In genomic region chr19:20039203-20039723, GRCh38 we compare ENCODE assay signal across 1 cellular context.
TF ChIP-seq lines count a peak whose summit lies in the region.

Gene ZNF682 (minus strand): TSS chr19:20039505. CDS start chr19:20039345, 160 bp downstream.

TF ChIP-seq in HepG2, 621 proteins besides CTCF, POLR2A, EP300 and RAD21 (continued from another document and continues in another):
- TF ChIP-seq ATF6 (CRISPR knock-in tag; conservative IDR thresholded peaks at IDR 0.05) (no peak), ZNF331 (CRISPR knock-in tag; IDR thresholded peaks at IDR 0.05) (no peak), MYPOP (CRISPR knock-in tag; IDR thresholded peaks at IDR 0.05) (no peak), ATF2 (CRISPR knock-in tag; IDR thresholded peaks at IDR 0.05) (no peak), USF2 (IDR thresholded peaks at IDR 0.05; ENCODE audit: low read depth, low read length) (no peak), USF2 (CRISPR knock-in tag; IDR thresholded peaks at IDR 0.05; ENCODE audit: borderline replicate concordance) (no peak), FIP1L1 (IDR thresholded peaks at IDR 0.05; ENCODE audit: borderline replicate concordance, insufficient read depth, low read depth, low read length) (no peak), ZNF441 (CRISPR knock-in tag; IDR thresholded peaks at IDR 0.05; ENCODE audit: borderline replicate concordance) (no peak), CBX2 (IDR thresholded peaks at IDR 0.05; ENCODE audit: low read depth, low read length) (no peak), CBX2 (CRISPR knock-in tag; IDR thresholded peaks at IDR 0.05; ENCODE audit: low read depth) (no peak), ZNF724P (CRISPR knock-in tag; IDR thresholded peaks at IDR 0.05; ENCODE audit: borderline replicate concordance) (no peak), GABPA (IDR thresholded peaks at IDR 0.05; ENCODE audit: low read depth, low read length) (peak; percentile 72), GABPA (CRISPR knock-in tag; IDR thresholded peaks at IDR 0.05; ENCODE audit: low read depth) (peak; percentile 81), ZBTB26 (CRISPR knock-in tag; IDR thresholded peaks at IDR 0.05; ENCODE audit: borderline replicate concordance) (no peak), HINFP (CRISPR knock-in tag; IDR thresholded peaks at IDR 0.05; ENCODE audit: low read depth) (no peak), KLF16 (CRISPR knock-in tag; IDR thresholded peaks at IDR 0.05) (0 out of 4 replicates have a peak, but pooled peaks of 1 of the 2 experiments have one; percentile 19), SP2 (CRISPR knock-in tag; IDR thresholded peaks at IDR 0.05) (peak; percentile 91), XRCC5 (optimal IDR thresholded peaks at IDR 0.05; ENCODE audit: low read length) (no peak), REPIN1 (CRISPR knock-in tag; IDR thresholded peaks at IDR 0.05; ENCODE audit: borderline replicate concordance, low read depth) (0 out of 2 replicates have a peak, but pooled peaks have one; percentile 35), SNAI1 (CRISPR knock-in tag; IDR thresholded peaks at IDR 0.05; ENCODE audit: borderline replicate concordance) (no peak), UBTF (CRISPR knock-in tag; IDR thresholded peaks at IDR 0.05) (peak; percentile 82), ZNF850 (CRISPR knock-in tag; conservative IDR thresholded peaks at IDR 0.05) (no peak), ZBTB10 (CRISPR knock-in tag; IDR thresholded peaks at IDR 0.05; ENCODE audit: borderline replicate concordance) (no peak), ZNF234 (CRISPR knock-in tag; conservative IDR thresholded peaks at IDR 0.05) (no peak), YY1 (IDR thresholded peaks at IDR 0.05; ENCODE audit: insufficient read depth, insufficient replicate concordance, low read depth, low read length) (peak; percentile 28), RARA (CRISPR knock-in tag; IDR thresholded peaks at IDR 0.05) (no peak), ZNF432 (CRISPR knock-in tag; IDR thresholded peaks at IDR 0.05; ENCODE audit: borderline replicate concordance) (no peak), KDM4B (CRISPR knock-in tag; IDR thresholded peaks at IDR 0.05) (no peak), RNF2 (conservative IDR thresholded peaks at IDR 0.05; ENCODE audit: low read depth) (no peak), PBX2 (CRISPR knock-in tag; IDR thresholded peaks at IDR 0.05) (peak; percentile 86), KLF11 (CRISPR knock-in tag; IDR thresholded peaks at IDR 0.05) (no peak), ZBTB38 (CRISPR knock-in tag; IDR thresholded peaks at IDR 0.05) (no peak), RNF219 (CRISPR knock-in tag; IDR thresholded peaks at IDR 0.05) (no peak), NCOR1 (IDR thresholded peaks at IDR 0.05; ENCODE audit: borderline replicate concordance, low read length) (peak; percentile 22; the same call in 1 of the 2 replicates), ZNF687 (CRISPR knock-in tag; IDR thresholded peaks at IDR 0.05) (peak; percentile 64)
